ENCODE assay signal across 2 cellular contexts in genomic region chr11:65147352-65148075, GRCh38.
A peak's percentile ranks its signal among the peaks of the same experiment; 100 is the strongest.
TF ChIP-seq lines count a peak whose summit lies in the region.

No MANE protein-coding gene starts in this region.

TF ChIP-seq in HCT116, 20 proteins besides CTCF, POLR2A, EP300 and RAD21:
- TF ChIP-seq YY1 (IDR thresholded peaks at IDR 0.05; ENCODE audit: extremely low read depth, insufficient replicate concordance, low read depth, low read length), result peak; percentile 73
- no peak for TF ChIP-seq CEBPB (IDR thresholded peaks at IDR 0.05; ENCODE audit: low read depth)
- TF ChIP-seq MAX (IDR thresholded peaks at IDR 0.05), result no peak

TF ChIP-seq in GM12878, 131 proteins besides CTCF, POLR2A, EP300 and RAD21:
- TF ChIP-seq BHLHE40 (IDR thresholded peaks at IDR 0.05; ENCODE audit: borderline replicate concordance in 1 of 2, low read depth in 2 of 2, low read length in 1 of 2), result no peak
- TF ChIP-seq YY1 (IDR thresholded peaks at IDR 0.05; ENCODE audit: low read depth, low read length), result 0 out of 2 replicates have a peak, but pooled peaks have one; percentile 38
- no peak for TF ChIP-seq CBX5 (IDR thresholded peaks at IDR 0.05; ENCODE audit: low read depth)
